13 cellular contexts compared by ENCODE assay signal in the genomic region with DNA sequence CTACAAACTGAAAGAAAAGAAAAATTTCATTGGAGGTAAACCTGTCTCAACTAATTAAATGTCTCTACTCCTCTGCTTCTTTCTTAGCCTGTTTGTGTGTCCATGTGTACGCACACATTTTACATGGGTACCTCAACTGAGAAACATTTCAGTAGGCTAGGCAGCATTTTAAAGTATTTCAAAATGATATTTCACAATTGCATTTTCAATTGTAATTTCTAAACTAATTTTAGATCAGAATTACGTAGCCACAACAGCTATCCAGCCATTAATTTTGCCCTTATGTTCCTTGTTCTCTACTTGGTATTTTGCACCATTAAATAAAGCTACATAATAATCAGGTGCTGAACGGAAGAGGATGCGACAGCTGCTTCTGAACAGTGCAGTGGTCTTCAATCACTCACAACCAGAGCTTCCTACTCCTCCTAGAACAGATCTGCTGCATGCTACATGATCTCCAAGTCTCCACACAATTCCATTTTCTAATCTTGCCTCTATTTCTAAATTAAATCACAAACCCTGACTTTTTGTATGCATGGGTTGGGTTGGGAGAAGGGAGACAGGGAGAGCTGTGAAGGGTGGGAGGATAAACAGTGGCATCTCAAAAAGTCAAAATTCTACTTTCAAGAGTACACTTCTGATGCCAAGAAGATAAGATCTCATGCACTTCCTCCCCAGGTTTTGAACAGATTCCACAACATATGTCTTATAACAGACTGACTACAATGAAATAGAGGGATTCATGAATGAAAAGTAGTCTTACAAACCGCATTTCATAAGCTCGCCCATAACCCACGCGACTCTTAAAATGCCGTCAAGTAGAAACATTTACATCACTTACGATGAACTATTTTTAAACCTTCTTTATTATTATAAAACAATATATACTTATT. TPM values are rescaled to one million over a fixed set of nuclear protein-coding genes. Genes with fewer than 3 reads are reported as not detected.
A peak's percentile ranks its signal among the peaks of the same experiment; 100 is the strongest.
DNase-seq lines count a peak whose midpoint lies in the region; ATAC-seq and TF ChIP-seq lines count a peak whose summit lies in the region.
"Had no signal": no experiment of that assay in that cellular context is flagged by ENCODE, and none has a peak within 500 bp of the region (broad histone marks: within the 10 kb centered on the region; RNA-seq: fewer than 3 reads in every experiment).

No MANE protein-coding gene starts in this region.

- ATAC-seq in stimulated activated effector memory CD8-positive, alpha-beta T cell treated with anti-CD3 and anti-CD28 coated beads, Interleukin-12 subunit alpha, Interleukin-12 subunit beta, amount 100 ng/mL, for 72 hours, result no peak
- ATAC-seq in foreskin keratinocyte, result no peak

- H3K27ac ChIP-seq in fibroblast of lung (ENCODE audit: insufficient read depth, low read length), result peak overlapping the region; percentile 98
- H3K27ac ChIP-seq in foreskin keratinocyte, result no peak overlapping the region

- H2AFZ ChIP-seq in fibroblast of lung (ENCODE audit: low read length), result no peak overlapping the region

- H3K9ac ChIP-seq in fibroblast of lung (ENCODE audit: insufficient read depth, low read length), result peak overlapping the region; percentile 43

- H3K27me3 Mint-ChIP-seq in activated CD4-positive, alpha-beta memory T cell treated with anti-CD3 and anti-CD28 coated beads, Interleukin-2, amount 10 ng/mL, durations not matched to agents 7 days and 5 days, result no peaks in the 10 kb centered on the region
- no peaks in the 10 kb centered on the region for H3K27me3 Mint-ChIP-seq in activated CD4-positive, alpha-beta memory T cell treated with anti-CD3 and anti-CD28 coated beads for 36 hours

- CTCF ChIA-PET in activated CD4-positive, alpha-beta memory T cell treated with anti-CD3 and anti-CD28 coated beads, Interleukin-2, amount 10 ng/mL, durations not matched to agents 7 days and 5 days (lab: Charles Lee), result interaction anchor here (0.9 to 2.3 kb wide), 4 partner anchors 11 to 104 kb away, joined by 3 to 6 read pairs (median 5); no protein-coding TSS in a partner anchor
- CTCF ChIA-PET in activated CD4-positive, alpha-beta memory T cell treated with anti-CD3 and anti-CD28 coated beads for 36 hours (lab: Charles Lee), result interaction anchor here (1.1 to 1.3 kb wide), 2 partner anchors 8 to 179 kb away, joined by 3 to 4 read pairs; no protein-coding TSS in a partner anchor

- H4K20me1 ChIP-seq in fibroblast of lung (ENCODE audit: control insufficient read depth, extremely low read depth, insufficient read depth, low read length), result no peaks in the 10 kb centered on the region

- TF ChIP-seq CTCF in fibroblast of lung (conservative IDR thresholded peaks at IDR 0.05 in 1 of 2, IDR thresholded peaks at IDR 0.05 in 1 of 2; ENCODE audit: low read depth in 1 of 2, low read length in 2 of 2), result no peak
- TF ChIP-seq CTCF in foreskin keratinocyte (conservative IDR thresholded peaks at IDR 0.05), result no peak

- H3K4me1 ChIP-seq in fibroblast of lung (ENCODE audit: control insufficient read depth, extremely low read depth, insufficient read depth, low read length) (peaks cover 49% of the 10 kb centered on the region), foreskin keratinocyte (peaks cover 42% of the 10 kb centered on the region)

- peaks cover 94% of the 10 kb centered on the region for H3K79me2 ChIP-seq in fibroblast of lung (ENCODE audit: control insufficient read depth, insufficient read depth, low read length)

- intact Hi-C loops in activated CD4-positive, alpha-beta memory T cell treated with anti-CD3 and anti-CD28 coated beads for 36 hours (cut with micrococcal nuclease), result no loop called here

- peak overlapping the region; percentile 90 for H3K4me2 ChIP-seq in fibroblast of lung (ENCODE audit: extremely low read depth, insufficient read depth, low read length)

- peak overlapping the region in 1 of 4 experiments; percentile 5 for H3K4me3 ChIP-seq in fibroblast of lung (replicated peaks in 1 of 4; ENCODE audit: control extremely low read depth in 1 of 4, insufficient read depth in 1 of 4, low read depth in 3 of 4, low read length in 4 of 4)
- H3K4me3 ChIP-seq: thyroid gland had no signal

- POLR2A ChIA-PET in activated CD4-positive, alpha-beta memory T cell treated with anti-CD3 and anti-CD28 coated beads, Interleukin-2, amount 10 ng/mL, durations not matched to agents 7 days and 5 days (lab: Charles Lee), result interaction anchor here (0.8 to 11.8 kb wide), 6 partner anchors 9 to 66 kb away, joined by 3 to 103 read pairs (median 5); no protein-coding TSS in a partner anchor
- POLR2A ChIA-PET in activated CD4-positive, alpha-beta memory T cell treated with anti-CD3 and anti-CD28 coated beads for 36 hours (lab: Charles Lee), result interaction anchor here (1.1 to 1.5 kb wide), 2 partner anchors 11 to 57 kb away, joined by 3 to 4 read pairs; no protein-coding TSS in a partner anchor

- H3K4me3 Mint-ChIP-seq in activated CD4-positive, alpha-beta memory T cell treated with anti-CD3 and anti-CD28 coated beads, Interleukin-2, amount 10 ng/mL, durations not matched to agents 7 days and 5 days, result peak overlapping the region; percentile 33
- no peak overlapping the region for H3K4me3 Mint-ChIP-seq in activated CD4-positive, alpha-beta memory T cell treated with anti-CD3 and anti-CD28 coated beads for 36 hours
- peak overlapping the region; percentile 35 for H3K4me3 Mint-ChIP-seq in stimulated activated effector memory CD8-positive, alpha-beta T cell treated with anti-CD3 and anti-CD28 coated beads, Interleukin-12 subunit alpha, Interleukin-12 subunit beta, amount 100 ng/mL, for 72 hours
- H3K4me3 Mint-ChIP-seq: nephron progenitor cell had no signal

- no peak for DNase-seq in activated CD4-positive, alpha-beta memory T cell treated with anti-CD3 and anti-CD28 coated beads, Interleukin-2, amount 10 ng/mL, durations not matched to agents 7 days and 5 days
- DNase-seq in activated CD4-positive, alpha-beta memory T cell treated with anti-CD3 and anti-CD28 coated beads for 36 hours, result no peak
- DNase-seq in MV-4-11 (lab: John Stamatoyannopoulos, UW) (peak; percentile 37), fibroblast of lung (ENCODE audit: low read depth in 2 of 2) (peak in 1 of 2 donors; percentile 55), foreskin keratinocyte (no peak), NCI-H526 treated with DMSO at 0.1 percent for 48 hours (lab: John Stamatoyannopoulos, UW) (no peak)
- no peak for DNase-seq in stimulated activated effector memory CD8-positive, alpha-beta T cell treated with anti-CD3 and anti-CD28 coated beads, Interleukin-12 subunit alpha, Interleukin-12 subunit beta, amount 100 ng/mL, for 72 hours (ENCODE audit: low spot score in 2 of 2)
- DNase-seq in activated CD4-positive, CD25-positive, alpha-beta regulatory T cell (lab: John Stamatoyannopoulos, UW), result no peak
- DNase-seq: activated gamma-delta T cell; effector memory CD4-positive, alpha-beta T cell; NCI-H1417; nephron progenitor cell; thyroid gland had no signal

- peak overlapping the region; percentile 59 for H3K27ac Mint-ChIP-seq in activated CD4-positive, alpha-beta memory T cell treated with anti-CD3 and anti-CD28 coated beads, Interleukin-2, amount 10 ng/mL, durations not matched to agents 7 days and 5 days
- no peak overlapping the region for H3K27ac Mint-ChIP-seq in activated CD4-positive, alpha-beta memory T cell treated with anti-CD3 and anti-CD28 coated beads for 36 hours
- peak overlapping the region; percentile 86 for H3K27ac Mint-ChIP-seq in stimulated activated effector memory CD8-positive, alpha-beta T cell treated with anti-CD3 and anti-CD28 coated beads, Interleukin-12 subunit alpha, Interleukin-12 subunit beta, amount 100 ng/mL, for 72 hours
- H3K27ac Mint-ChIP-seq: nephron progenitor cell had no signal

- H3K9me3 Mint-ChIP-seq in activated CD4-positive, alpha-beta memory T cell treated with anti-CD3 and anti-CD28 coated beads, Interleukin-2, amount 10 ng/mL, durations not matched to agents 7 days and 5 days, result no peaks in the 10 kb centered on the region
- no peaks in the 10 kb centered on the region for H3K9me3 Mint-ChIP-seq in activated CD4-positive, alpha-beta memory T cell treated with anti-CD3 and anti-CD28 coated beads for 36 hours
- H3K9me3 Mint-ChIP-seq in stimulated activated effector memory CD8-positive, alpha-beta T cell treated with anti-CD3 and anti-CD28 coated beads, Interleukin-12 subunit alpha, Interleukin-12 subunit beta, amount 100 ng/mL, for 72 hours, result no peaks in the 10 kb centered on the region
- H3K9me3 Mint-ChIP-seq: nephron progenitor cell had no signal

- H3K27me3 ChIP-seq in fibroblast of lung (ENCODE audit: control insufficient read depth, insufficient read depth, low read length) (no peaks in the 10 kb centered on the region), foreskin keratinocyte (no peaks in the 10 kb centered on the region)
- H3K27me3 ChIP-seq: thyroid gland had no signal

- no peaks in the 10 kb centered on the region for H3K36me3 ChIP-seq in fibroblast of lung (ENCODE audit: control insufficient read depth, insufficient read depth, low read length)
- H3K36me3 ChIP-seq: thyroid gland had no signal

- peaks cover 94% of the 10 kb centered on the region for H3K4me1 Mint-ChIP-seq in activated CD4-positive, alpha-beta memory T cell treated with anti-CD3 and anti-CD28 coated beads, Interleukin-2, amount 10 ng/mL, durations not matched to agents 7 days and 5 days
- H3K4me1 Mint-ChIP-seq in activated CD4-positive, alpha-beta memory T cell treated with anti-CD3 and anti-CD28 coated beads for 36 hours (ENCODE audit: low read depth), result peaks cover 87% of the 10 kb centered on the region
- peaks cover 77% of the 10 kb centered on the region for H3K4me1 Mint-ChIP-seq in stimulated activated effector memory CD8-positive, alpha-beta T cell treated with anti-CD3 and anti-CD28 coated beads, Interleukin-12 subunit alpha, Interleukin-12 subunit beta, amount 100 ng/mL, for 72 hours

- no peaks in the 10 kb centered on the region for H3K9me3 ChIP-seq in fibroblast of lung (ENCODE audit: control insufficient read depth, insufficient read depth, low read depth, low read length)
- H3K9me3 ChIP-seq: thyroid gland had no signal

- H3K36me3 Mint-ChIP-seq in activated CD4-positive, alpha-beta memory T cell treated with anti-CD3 and anti-CD28 coated beads, Interleukin-2, amount 10 ng/mL, durations not matched to agents 7 days and 5 days (ENCODE audit: low read depth), result peaks cover 51% of the 10 kb centered on the region
- peaks cover 4% of the 10 kb centered on the region for H3K36me3 Mint-ChIP-seq in activated CD4-positive, alpha-beta memory T cell treated with anti-CD3 and anti-CD28 coated beads for 36 hours
- H3K36me3 Mint-ChIP-seq in stimulated activated effector memory CD8-positive, alpha-beta T cell treated with anti-CD3 and anti-CD28 coated beads, Interleukin-12 subunit alpha, Interleukin-12 subunit beta, amount 100 ng/mL, for 72 hours, result peaks cover 77% of the 10 kb centered on the region

RNA-seq across cellular contexts. Expression of a gene that starts 57.4 kb away (rescaled TPM):
- 10 to 100 TPM; 61.7 to 62.0 TPM for total RNA-seq in activated CD4-positive, alpha-beta memory T cell treated with anti-CD3 and anti-CD28 coated beads, Interleukin-2, amount 10 ng/mL, durations not matched to agents 7 days and 5 days
- 10 to 100 TPM; 34.8 to 36.3 TPM for total RNA-seq in activated CD4-positive, alpha-beta memory T cell treated with anti-CD3 and anti-CD28 coated beads for 36 hours
- total RNA-seq in fibroblast of lung (26.7 and 28.6 TPM in 2 replicates), foreskin keratinocyte (31.1 and 33.2 TPM in 2 replicates)
- polyA plus RNA-seq in fibroblast of lung (52.1 and 57.0 TPM in 2 replicates), foreskin keratinocyte (9.2 and 11.8 TPM in 2 replicates)
- polyA plus RNA-seq in fibroblast of lung (2012), result 33.9 and 40.6 TPM in 2 replicates
- 31.2 and 42.2 TPM in 2 replicates for polyA minus RNA-seq in fibroblast of lung (ENCODE audit: low replicate concordance)
